In the genomic region with DNA sequence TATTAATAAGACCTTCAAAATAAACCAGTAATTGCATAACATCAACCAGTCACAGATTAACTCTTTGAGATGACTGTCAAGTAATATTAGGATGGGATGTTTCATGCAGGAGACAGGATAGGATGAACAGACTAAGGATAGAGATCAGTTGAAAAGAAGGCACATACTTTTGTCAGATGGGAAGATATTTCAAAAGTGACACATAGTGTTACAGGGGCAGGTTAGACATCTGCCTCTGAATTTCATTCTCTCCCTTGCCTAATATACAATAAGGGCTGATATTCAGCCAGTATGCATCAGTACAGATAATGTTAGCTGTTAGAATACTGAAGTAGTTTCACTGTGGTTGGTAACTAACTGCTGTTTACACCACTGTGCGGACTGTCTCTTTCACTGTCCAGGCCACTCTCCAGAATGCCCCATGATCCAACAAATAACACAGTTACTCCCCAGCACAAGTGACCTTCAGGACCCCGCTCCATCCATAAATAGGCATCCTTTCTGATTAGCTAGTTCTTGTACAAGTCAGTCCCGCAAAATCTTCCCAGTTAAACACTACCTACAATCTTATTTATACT, we compare ENCODE assay signal across 15 cellular contexts. TPM values are rescaled to one million over a fixed set of nuclear protein-coding genes. Genes with fewer than 3 reads are reported as not detected.
"Had no signal": no experiment of that assay in that cellular context is flagged by ENCODE, and none has a peak within 500 bp of the region (broad histone marks: within the 10 kb centered on the region; RNA-seq: fewer than 3 reads in every experiment).

No MANE protein-coding gene starts in this region.

- ATAC-seq: left lung, sciatic nerve had no signal

- DNase-seq: activated CD4-positive, alpha-beta T cell treated with anti-CD3 and anti-CD28 coated beads for 48 hours; activated CD8-positive, alpha-beta memory T cell treated with anti-CD3 and anti-CD28 coated beads for 24 hours; activated naive CD4-positive, alpha-beta T cell treated with anti-CD3 and anti-CD28 coated beads for 36 hours; amygdala; esophagus squamous epithelium; foreskin fibroblast; head of caudate nucleus; left lung; mesendoderm; stimulated activated CD4-positive, alpha-beta T cell treated with anti-CD3 and anti-CD28 coated beads, Interleukin-2, amount 100 ng/mL, for 48 hours; stimulated activated naive CD4-positive, alpha-beta T cell treated with Interleukin-2 at 50 U/mL for 16 hours had no signal

- H3K27ac Mint-ChIP-seq: activated naive CD4-positive, alpha-beta T cell treated with anti-CD3 and anti-CD28 coated beads for 36 hours had no signal

- H3K4me3 Mint-ChIP-seq: activated naive CD4-positive, alpha-beta T cell treated with anti-CD3 and anti-CD28 coated beads for 36 hours had no signal

- H3K4me1 ChIP-seq: left lung had no signal

- H3K27me3 ChIP-seq: esophagus squamous epithelium, left lung had no signal

- H3K36me3 ChIP-seq: esophagus squamous epithelium, left lung had no signal

- H3K4me3 ChIP-seq: esophagus squamous epithelium, left lung had no signal

- H3K9ac ChIP-seq: parathyroid adenoma had no signal

- H3K27ac ChIP-seq: left lung, parathyroid adenoma had no signal

RNA-seq across cellular contexts. Expression of a gene that starts 22.1 kb away (rescaled TPM):
- total RNA-seq: activated naive CD4-positive, alpha-beta T cell treated with anti-CD3 and anti-CD28 coated beads for 36 hours; SK-MEL-5; T-helper 1 cell treated with Interleukin-12 subunit alpha and Interleukin-12 subunit beta and Interleukin-4 antibody, amounts not matched to agents 30 ng/mL and 1 ng/mL, for 36 hours had no signal
